8 cellular contexts compared by ENCODE assay signal in genomic region chr13:21074601-21075302, GRCh38. TPM values are rescaled to one million over a fixed set of nuclear protein-coding genes. Genes with fewer than 3 reads are reported as not detected.
DNase-seq lines count a peak whose midpoint lies in the region; ATAC-seq and TF ChIP-seq lines count a peak whose summit lies in the region.

No MANE protein-coding gene starts in this region.

- no peak for TF ChIP-seq CTCF in fibroblast of lung (conservative IDR thresholded peaks at IDR 0.05 in 1 of 2, IDR thresholded peaks at IDR 0.05 in 1 of 2; ENCODE audit: low read depth in 1 of 2, low read length in 2 of 2)
- TF ChIP-seq CTCF in lower leg skin (IDR thresholded peaks at IDR 0.05): no peak

- 34 to 41% methylated on average over 15 of the region's 15 CpGs for WGBS in lower leg skin, 2 donors

- ATAC-seq in GM18502 (IDR thresholded peaks at IDR 0.05; ENCODE audit: poor library complexity, unreplicated experiment) (peak; percentile 45), sciatic nerve (peak; percentile 65), GM19455 (IDR thresholded peaks at IDR 0.05; ENCODE audit: unreplicated experiment) (no peak), GM19324 (IDR thresholded peaks at IDR 0.05; ENCODE audit: low FRiP score, unreplicated experiment) (no peak), GM19395 (IDR thresholded peaks at IDR 0.05; ENCODE audit: unreplicated experiment) (no peak)

- H3K27ac ChIP-seq in fibroblast of lung (ENCODE audit: insufficient read depth, low read length): peak overlapping the region; percentile 50

- no peak overlapping the region for H3K9ac ChIP-seq in fibroblast of lung (ENCODE audit: insufficient read depth, low read length)

- H3K79me2 ChIP-seq in fibroblast of lung (ENCODE audit: control insufficient read depth, insufficient read depth, low read length): no peaks in the 10 kb centered on the region

- H3K4me3 ChIP-seq in fibroblast of lung (replicated peaks in 1 of 4; ENCODE audit: control extremely low read depth in 1 of 4, insufficient read depth in 1 of 4, low read depth in 3 of 4, low read length in 4 of 4): peak overlapping the region in 1 of 4 experiments; percentile 54
- no peak overlapping the region for H3K4me3 ChIP-seq in lower leg skin (ENCODE audit: low read depth, poor library complexity, severe bottlenecking)

- DNase-seq in UCSD-AML1 (lab: John Stamatoyannopoulos, UW; ENCODE audit: unreplicated experiment): peak; percentile 87
- peak in 1 of 2 donors; percentile 32 for DNase-seq in fibroblast of lung (ENCODE audit: low read depth in 2 of 2)
- no peak for DNase-seq in sciatic nerve (ENCODE audit: low spot score)
- DNase-seq in lower leg skin (ENCODE audit: low spot score in 2 of 2): no peak

- peak overlapping the region; percentile 49 for H3K4me2 ChIP-seq in fibroblast of lung (ENCODE audit: extremely low read depth, insufficient read depth, low read length)

- no peaks in the 10 kb centered on the region for H3K27me3 ChIP-seq in fibroblast of lung (ENCODE audit: control insufficient read depth, insufficient read depth, low read length)

- TF ChIP-seq POLR2A in lower leg skin (IDR thresholded peaks at IDR 0.05): no peak

- H3K36me3 ChIP-seq in fibroblast of lung (ENCODE audit: control insufficient read depth, insufficient read depth, low read length): no peaks in the 10 kb centered on the region

- H4K20me1 ChIP-seq in fibroblast of lung (ENCODE audit: control insufficient read depth, extremely low read depth, insufficient read depth, low read length): no peaks in the 10 kb centered on the region

- H2AFZ ChIP-seq in fibroblast of lung (ENCODE audit: low read length): peak overlapping the region; percentile 46

- H3K9me3 ChIP-seq in fibroblast of lung (ENCODE audit: control insufficient read depth, insufficient read depth, low read depth, low read length): no peaks in the 10 kb centered on the region

- intact Hi-C loops in sciatic nerve (cut with DNase I): no loop called here
- intact Hi-C loops in lower leg skin (cut with DNase I; ENCODE audit: low total_unique reads): no loop called here

- peaks cover 17% of the 10 kb centered on the region for H3K4me1 ChIP-seq in fibroblast of lung (ENCODE audit: control insufficient read depth, extremely low read depth, insufficient read depth, low read length)

RNA-seq across cellular contexts. Expression of gene LATS2, which starts 13.4 kb away (rescaled TPM):
- total RNA-seq in fibroblast of lung: 11.0 and 16.2 TPM in 2 replicates
- polyA plus RNA-seq in fibroblast of lung: 17.6 and 32.0 TPM in 2 replicates
- polyA plus RNA-seq in fibroblast of lung (2012): 14.8 and 30.1 TPM in 2 replicates
- 22.5 and 36.8 TPM in 2 replicates for polyA minus RNA-seq in fibroblast of lung (ENCODE audit: low replicate concordance)
- 59.1 TPM for total RNA-seq in sciatic nerve
- total RNA-seq in lower leg skin: 10 to 100 TPM; 13.2 to 27.6 (median 21.1) TPM

Comparison
In these comparisons a context has a peak if more than half of its experiments do, and no peak if none do; other contexts are left out.
1. ATAC-seq: peak in GM18502 (single experiment) and sciatic nerve (single experiment); none in GM19455 (single experiment), GM19324 (single experiment) and GM19395 (single experiment).